In genomic region chr5:10090074-10090473, GRCh38 we compare ENCODE assay signal across 30 cellular contexts.
"Had no signal": no experiment of that assay in that cellular context is flagged by ENCODE, and none has a peak within 500 bp of the region (broad histone marks: within the 10 kb centered on the region; RNA-seq: fewer than 3 reads in every experiment).

No MANE protein-coding gene starts in this region.

- DNase-seq: activated CD4-positive, alpha-beta memory T cell treated with anti-CD3 and anti-CD28 coated beads, Interleukin-2, amount 10 ng/mL, durations not matched to agents 7 days and 5 days; activated CD4-positive, alpha-beta T cell treated with anti-CD3 and anti-CD28 coated beads for 4 hours; activated gamma-delta T cell; activated naive CD4-positive, alpha-beta T cell treated with Interleukin-2 at 50 U/mL for 16 hours; activated naive CD8-positive, alpha-beta T cell treated with anti-CD3 and anti-CD28 coated beads, Interleukin-2, amount 10 ng/mL, durations not matched to agents 7 days and 5 days; activated T-cell treated with anti-CD3 and anti-CD28 coated beads, Interleukin-2, amount 50 U/mL, for 24 hours; amygdala; Karpas-422; KBM-7; NCI-H1048; NCI-H1105 treated with DMSO at 0.1 percent for 48 hours; NCI-H1436; NCI-H1694; NCI-H2029; NCI-H345; NCI-H524 treated with DMSO at 0.1 percent for 48 hours; PC-3; Peyer's patch; SIG-M5; T-cell; T-helper 17 cell had no signal

- H3K4me1 Mint-ChIP-seq: activated CD4-positive, alpha-beta memory T cell treated with anti-CD3 and anti-CD28 coated beads, Interleukin-2, amount 10 ng/mL, durations not matched to agents 7 days and 5 days; activated naive CD4-positive, alpha-beta T cell treated with anti-CD3 and anti-CD28 coated beads, Interleukin-2, amount 50 U/mL, for 24 hours; activated naive CD8-positive, alpha-beta T cell treated with anti-CD3 and anti-CD28 coated beads, Interleukin-2, amount 10 ng/mL, durations not matched to agents 7 days and 5 days; central memory CD8-positive, alpha-beta T cell; T-cell; T-helper 17 cell had no signal

- H3K36me3 Mint-ChIP-seq: activated naive CD4-positive, alpha-beta T cell treated with anti-CD3 and anti-CD28 coated beads, Interleukin-2, amount 50 U/mL, for 24 hours; activated naive CD8-positive, alpha-beta T cell treated with anti-CD3 and anti-CD28 coated beads, Interleukin-2, amount 10 ng/mL, durations not matched to agents 7 days and 5 days; T-cell had no signal

- H3K27me3 Mint-ChIP-seq: activated CD4-positive, alpha-beta memory T cell treated with anti-CD3 and anti-CD28 coated beads, Interleukin-2, amount 10 ng/mL, durations not matched to agents 7 days and 5 days; activated naive CD8-positive, alpha-beta T cell treated with anti-CD3 and anti-CD28 coated beads, Interleukin-2, amount 10 ng/mL, durations not matched to agents 7 days and 5 days; activated T-cell treated with anti-CD3 and anti-CD28 coated beads, Interleukin-2, amount 50 U/mL, for 24 hours; T-helper 17 cell had no signal

- H3K36me3 ChIP-seq: ascending aorta, cardiac muscle cell, Peyer's patch had no signal

- H3K4me1 ChIP-seq: ascending aorta, Peyer's patch had no signal

- H3K4me3 ChIP-seq: ascending aorta, cardiac muscle cell, Peyer's patch had no signal

- H3K27ac ChIP-seq: ascending aorta, cardiac muscle cell, Peyer's patch, RWPE1 had no signal

- H3K27ac Mint-ChIP-seq: activated CD4-positive, alpha-beta memory T cell treated with anti-CD3 and anti-CD28 coated beads, Interleukin-2, amount 10 ng/mL, durations not matched to agents 7 days and 5 days; activated naive CD4-positive, alpha-beta T cell treated with anti-CD3 and anti-CD28 coated beads, Interleukin-2, amount 50 U/mL, for 24 hours; activated naive CD8-positive, alpha-beta T cell treated with anti-CD3 and anti-CD28 coated beads, Interleukin-2, amount 10 ng/mL, durations not matched to agents 7 days and 5 days; activated T-cell treated with anti-CD3 and anti-CD28 coated beads, Interleukin-2, amount 50 U/mL, for 24 hours; activated T-helper 2 cell treated with anti-CD3 and anti-CD28 coated beads, Interferon-gamma antibody, Interleukin-2, Interleukin-4, amounts not matched to agents 10 μg/mL and 5 μg/mL and 100 μg/mL, durations not matched to agents 14 hours and 24 hours and 36 hours; T-cell; T-helper 17 cell had no signal

- H3K4me3 Mint-ChIP-seq: activated CD4-positive, alpha-beta memory T cell treated with anti-CD3 and anti-CD28 coated beads, Interleukin-2, amount 10 ng/mL, durations not matched to agents 7 days and 5 days; activated naive CD4-positive, alpha-beta T cell treated with anti-CD3 and anti-CD28 coated beads, Interleukin-2, amount 50 U/mL, for 24 hours; activated naive CD8-positive, alpha-beta T cell treated with anti-CD3 and anti-CD28 coated beads, Interleukin-2, amount 10 ng/mL, durations not matched to agents 7 days and 5 days; activated T-cell treated with anti-CD3 and anti-CD28 coated beads, Interleukin-2, amount 50 U/mL, for 24 hours; central memory CD8-positive, alpha-beta T cell; T-cell; T-helper 17 cell had no signal

- H3K27me3 ChIP-seq: ascending aorta, cardiac muscle cell, Peyer's patch had no signal

- ATAC-seq: activated CD4-positive, CD25-positive, alpha-beta regulatory T cell treated with anti-CD3 and anti-CD28 coated beads, Interleukin-2, amount 50 U/mL, for 24 hours; PC-3; Right ventricle myocardium inferior; SK-N-SH treated with all-trans-retinoic acid at 6 μM for 48 hours; T-cell; T-helper 17 cell had no signal

- H3K9me3 ChIP-seq: ascending aorta, Peyer's patch had no signal
